In genomic region chr1:167977245-167977644, GRCh38 we compare ENCODE assay signal across 33 cellular contexts.
"Had no signal": no experiment of that assay in that cellular context is flagged by ENCODE, and none has a peak within 500 bp of the region (broad histone marks: within the 10 kb centered on the region; RNA-seq: fewer than 3 reads in every experiment).

No MANE protein-coding gene starts in this region.

- H3K9me3 Mint-ChIP-seq: activated T-helper 17 cell treated with anti-CD3 and anti-CD28 coated beads, Interleukin-2, amount 50 U/mL, for 72 hours; central memory CD8-positive, alpha-beta T cell had no signal

- H3K27ac Mint-ChIP-seq: activated CD4-positive, alpha-beta T cell treated with anti-CD3 and anti-CD28 coated beads, Interleukin-2, amount 10 ng/mL, durations not matched to agents 24 days and 14 days; activated CD8-positive, alpha-beta T cell treated with anti-CD3 and anti-CD28 coated beads for 36 hours; activated naive CD8-positive, alpha-beta T cell treated with anti-CD3 and anti-CD28 coated beads for 36 hours; activated T-cell treated with anti-CD3 and anti-CD28 coated beads, Interleukin-2, amount 50 U/mL, for 72 hours; activated T-helper 17 cell treated with anti-CD3 and anti-CD28 coated beads, Interleukin-2, amount 50 U/mL, for 72 hours had no signal

- H3K4me3 Mint-ChIP-seq: activated CD4-positive, alpha-beta T cell treated with anti-CD3 and anti-CD28 coated beads, Interleukin-2, amount 10 ng/mL, durations not matched to agents 24 days and 14 days; activated CD8-positive, alpha-beta T cell treated with anti-CD3 and anti-CD28 coated beads for 36 hours; activated naive CD8-positive, alpha-beta T cell treated with anti-CD3 and anti-CD28 coated beads for 36 hours; activated T-cell treated with anti-CD3 and anti-CD28 coated beads, Interleukin-2, amount 50 U/mL, for 72 hours; activated T-helper 17 cell treated with anti-CD3 and anti-CD28 coated beads, Interleukin-2, amount 50 U/mL, for 72 hours; central memory CD8-positive, alpha-beta T cell had no signal

- H3K36me3 ChIP-seq: WERI-Rb-1 had no signal

- H3K9ac ChIP-seq: KMS-11 had no signal

- H3K27me3 Mint-ChIP-seq: activated CD4-positive, alpha-beta T cell treated with anti-CD3 and anti-CD28 coated beads, Interleukin-2, amount 10 ng/mL, durations not matched to agents 24 days and 14 days; activated CD8-positive, alpha-beta T cell treated with anti-CD3 and anti-CD28 coated beads for 36 hours; activated naive CD8-positive, alpha-beta T cell treated with anti-CD3 and anti-CD28 coated beads for 36 hours; activated T-helper 17 cell treated with anti-CD3 and anti-CD28 coated beads, Interleukin-2, amount 50 U/mL, for 72 hours; central memory CD8-positive, alpha-beta T cell had no signal

- H3K27ac ChIP-seq: brain microvascular endothelial cell, KMS-11, PC-9, WERI-Rb-1 had no signal

- H3K4me3 ChIP-seq: PC-9 had no signal

- H3K27me3 ChIP-seq: brain microvascular endothelial cell had no signal

- H3K4me2 ChIP-seq: KMS-11, PC-9 had no signal

- H2AFZ ChIP-seq: PC-9 had no signal

- DNase-seq: activated CD4-positive, alpha-beta T cell treated with anti-CD3 and anti-CD28 coated beads, Interleukin-2, amount 10 ng/mL, durations not matched to agents 24 days and 14 days; activated CD4-positive, alpha-beta T cell treated with anti-CD3 and anti-CD28 coated beads, Interleukin-2, amount 50 U/mL, for 4 hours; activated CD8-positive, alpha-beta T cell treated with anti-CD3 and anti-CD28 coated beads for 36 hours; activated effector memory CD4-positive, alpha-beta T cell treated with anti-CD3 and anti-CD28 coated beads, Interleukin-2, amount 50 U/mL, for 16 hours; activated naive CD4-positive, alpha-beta T cell; activated naive CD4-positive, alpha-beta T cell treated with anti-CD3 and anti-CD28 coated beads, Interleukin-2, amount 50 U/mL, for 16 hours; activated naive CD8-positive, alpha-beta T cell treated with anti-CD3 and anti-CD28 coated beads for 36 hours; activated T-cell treated with anti-CD3 and anti-CD28 coated beads, Interleukin-2, amount 50 U/mL, for 1 hour; activated T-cell treated with anti-CD3 and anti-CD28 coated beads, Interleukin-2, amount 50 U/mL, for 72 hours; amniotic stem cell; aorta; brain microvascular endothelial cell; MM.1S; MV-4-11; NCI-H1092 treated with DMSO at 0.1 percent for 48 hours; NCI-H1417; NCI-H146; NCI-H187; NCI-H2029 treated with DMSO at 0.1 percent for 48 hours; NCI-H2107; NCI-H2171; NCI-H510A; NCI-H526; NCI-H748 treated with DMSO at 0.1 percent for 48 hours; NK-92 treated with Interleukin-12 subunit alpha and Interleukin-12 subunit beta, amount 100 ng/mL, for 24 hours; PC-9; Right ventricle myocardium superior; SW 1271; T-helper 9 cell; WERI-Rb-1 had no signal

- H3K4me1 Mint-ChIP-seq: activated T-helper 17 cell treated with anti-CD3 and anti-CD28 coated beads, Interleukin-2, amount 50 U/mL, for 72 hours had no signal

- ATAC-seq: activated CD8-positive, alpha-beta T cell treated with anti-CD3 and anti-CD28 coated beads for 36 hours; activated T-cell treated with anti-CD3 and anti-CD28 coated beads, Interleukin-2, amount 50 U/mL, for 72 hours; activated T-helper 17 cell treated with anti-CD3 and anti-CD28 coated beads, Interleukin-2, amount 50 U/mL, for 72 hours had no signal
